Comparison of ENCODE assay signal across 11 cellular contexts in genomic region chrX:6545712-6546111, GRCh38. TPM values are rescaled to one million over a fixed set of nuclear protein-coding genes. Genes with fewer than 3 reads are reported as not detected.
"Had no signal": no experiment of that assay in that cellular context is flagged by ENCODE, and none has a peak within 500 bp of the region (broad histone marks: within the 10 kb centered on the region; RNA-seq: fewer than 3 reads in every experiment).

No MANE protein-coding gene starts in this region.

- ATAC-seq: GM23338, HCT116 had no signal

- H3K9me3 Mint-ChIP-seq: GM23338, HFFc6 had no signal

- H3K36me3 ChIP-seq: HAP-1 had no signal

- H3K27ac Mint-ChIP-seq: GM23338, H9, HFFc6 had no signal

- H2AFZ ChIP-seq: GM23248, GM23338 had no signal

- H3K4me3 ChIP-seq: GM23248, GM23338, HAP-1 had no signal

- FAIRE-seq: H1, H54 had no signal

- H3K9ac ChIP-seq: GM23248 had no signal

- H3K9me3 ChIP-seq: HAP-1 had no signal

- H3K4me1 ChIP-seq: HAP-1 had no signal

- DNase-seq: GM23248, GOT3, H7, H9, HCEC 1CT, HFFc6 had no signal

- H3K4me1 Mint-ChIP-seq: GM23338 had no signal

- H3K27ac ChIP-seq: GM23248 had no signal

- H3K4me2 ChIP-seq: GM23338 had no signal

- H3K4me3 Mint-ChIP-seq: GM23338, H9, HFFc6 had no signal

RNA-seq across cellular contexts. Expression of gene VCX3A, which starts 10.8 kb away (rescaled TPM):
- total RNA-seq: GM23248, GM23338, HFFc6 had no signal
- polyA plus RNA-seq: GM23248 had no signal
